In genomic region chr3:11643212-11644087, GRCh38 we compare ENCODE assay signal across 8 cellular contexts. TPM values are rescaled to one million over a fixed set of nuclear protein-coding genes. Genes with fewer than 3 reads are reported as not detected.
DNase-seq lines count a peak whose midpoint lies in the region; ATAC-seq lines count a peak whose summit lies in the region.

Gene VGLL4, minus strand, starts transcription at chr3:11643915. Its CDS starts 397 bp downstream, at chr3:11643518.

- H3K27ac Mint-ChIP-seq in activated T-helper 1 cell treated with anti-CD3 and anti-CD28 coated beads, Interleukin-12 subunit alpha, Interleukin-12 subunit beta, Interleukin-2, Interleukin-4 antibody, amounts not matched to agents 30 ng/mL and 10 ng/mL and 1 ng/mL, durations not matched to agents 14 hours and 24 hours and 36 hours, result peak within 1 kb of the TSS; percentile 96
- H3K27ac Mint-ChIP-seq in naive B cell, result peak within 1 kb of the TSS; percentile 94 to 99 (median 98)
- H3K27ac Mint-ChIP-seq in stimulated activated effector memory CD8-positive, alpha-beta T cell treated with anti-CD3 and anti-CD28 coated beads, Interleukin-12 subunit alpha, Interleukin-12 subunit beta, amount 100 ng/mL, for 72 hours, result peak within 1 kb of the TSS; percentile 98

- H3K9me3 ChIP-seq in HUES64 (ENCODE audit: insufficient read depth, low read depth, low read length), result no peaks in the 10 kb centered on the region

- ATAC-seq in GM21447 (IDR thresholded peaks at IDR 0.05; ENCODE audit: unreplicated experiment) (peak; percentile 56), naive B cell (ENCODE audit: low read depth in 2 of 2) (peak; percentile 53 to 62)
- peak; percentile 84 for ATAC-seq in stimulated activated effector memory CD8-positive, alpha-beta T cell treated with anti-CD3 and anti-CD28 coated beads, Interleukin-12 subunit alpha, Interleukin-12 subunit beta, amount 100 ng/mL, for 72 hours

- WGBS in HUES64, result under 1% methylated on average over 42 of the region's 42 CpGs

- peak within 1 kb of the TSS; percentile 95 for H3K4me3 Mint-ChIP-seq in activated T-helper 1 cell treated with anti-CD3 and anti-CD28 coated beads, Interleukin-12 subunit alpha, Interleukin-12 subunit beta, Interleukin-2, Interleukin-4 antibody, amounts not matched to agents 30 ng/mL and 10 ng/mL and 1 ng/mL, durations not matched to agents 14 hours and 24 hours and 36 hours
- peak within 1 kb of the TSS; percentile 94 to 99 (median 99) for H3K4me3 Mint-ChIP-seq in naive B cell
- peak within 1 kb of the TSS; percentile 99 for H3K4me3 Mint-ChIP-seq in stimulated activated effector memory CD8-positive, alpha-beta T cell treated with anti-CD3 and anti-CD28 coated beads, Interleukin-12 subunit alpha, Interleukin-12 subunit beta, amount 100 ng/mL, for 72 hours

- peak within 1 kb of the TSS; percentile 79 for H3K4me3 ChIP-seq in HUES64 (ENCODE audit: low read length)

- peak within 1 kb of the TSS; percentile 80 for H3K27ac ChIP-seq in HUES64 (ENCODE audit: low read depth, low read length)

- H3K27me3 Mint-ChIP-seq in activated T-helper 1 cell treated with anti-CD3 and anti-CD28 coated beads, Interleukin-12 subunit alpha, Interleukin-12 subunit beta, Interleukin-2, Interleukin-4 antibody, amounts not matched to agents 30 ng/mL and 10 ng/mL and 1 ng/mL, durations not matched to agents 14 hours and 24 hours and 36 hours (ENCODE audit: insufficient read depth), result peaks cover 16% of the 10 kb centered on the region
- H3K27me3 Mint-ChIP-seq in naive B cell, result no peaks in the 10 kb centered on the region

- no peaks in the 10 kb centered on the region for H3K36me3 ChIP-seq in HUES64 (ENCODE audit: insufficient read depth, low read length)

- H3K27me3 ChIP-seq in HUES64 (ENCODE audit: insufficient read depth, low read length), result no peaks in the 10 kb centered on the region

- intact Hi-C loops in activated T-helper 1 cell treated with anti-CD3 and anti-CD28 coated beads, Interleukin-12 subunit alpha, Interleukin-12 subunit beta, Interleukin-2, Interleukin-4 antibody, amounts not matched to agents 30 ng/mL and 10 ng/mL and 1 ng/mL, durations not matched to agents 14 hours and 24 hours and 36 hours (cut with micrococcal nuclease), result loop anchor here (1.0 to 10.0 kb wide), 9 partner anchors 17 to 1781 kb away; partner anchors contain the start of genes ATG7, NUP210 and TAMM41

- H3K4me1 ChIP-seq in HUES64 (ENCODE audit: insufficient read depth, low read length), result peaks cover 29% of the 10 kb centered on the region

- H3K9me3 Mint-ChIP-seq in activated T-helper 1 cell treated with anti-CD3 and anti-CD28 coated beads, Interleukin-12 subunit alpha, Interleukin-12 subunit beta, Interleukin-2, Interleukin-4 antibody, amounts not matched to agents 30 ng/mL and 10 ng/mL and 1 ng/mL, durations not matched to agents 14 hours and 24 hours and 36 hours, result no peaks in the 10 kb centered on the region
- no peaks in the 10 kb centered on the region for H3K9me3 Mint-ChIP-seq in naive B cell
- no peaks in the 10 kb centered on the region for H3K9me3 Mint-ChIP-seq in stimulated activated effector memory CD8-positive, alpha-beta T cell treated with anti-CD3 and anti-CD28 coated beads, Interleukin-12 subunit alpha, Interleukin-12 subunit beta, amount 100 ng/mL, for 72 hours

- H3K36me3 Mint-ChIP-seq in activated T-helper 1 cell treated with anti-CD3 and anti-CD28 coated beads, Interleukin-12 subunit alpha, Interleukin-12 subunit beta, Interleukin-2, Interleukin-4 antibody, amounts not matched to agents 30 ng/mL and 10 ng/mL and 1 ng/mL, durations not matched to agents 14 hours and 24 hours and 36 hours (ENCODE audit: low read depth), result peaks cover 18% of the 10 kb centered on the region
- H3K36me3 Mint-ChIP-seq in naive B cell, result no peaks in the 10 kb centered on the region
- H3K36me3 Mint-ChIP-seq in stimulated activated effector memory CD8-positive, alpha-beta T cell treated with anti-CD3 and anti-CD28 coated beads, Interleukin-12 subunit alpha, Interleukin-12 subunit beta, amount 100 ng/mL, for 72 hours, result peaks cover 32% of the 10 kb centered on the region

- H3K4me1 Mint-ChIP-seq in activated T-helper 1 cell treated with anti-CD3 and anti-CD28 coated beads, Interleukin-12 subunit alpha, Interleukin-12 subunit beta, Interleukin-2, Interleukin-4 antibody, amounts not matched to agents 30 ng/mL and 10 ng/mL and 1 ng/mL, durations not matched to agents 14 hours and 24 hours and 36 hours (ENCODE audit: low read depth), result peaks cover 40% of the 10 kb centered on the region
- H3K4me1 Mint-ChIP-seq in naive B cell, result peaks cover 21 to 51% (median 48%) of the 10 kb centered on the region in 3 donors
- peaks cover 39% of the 10 kb centered on the region for H3K4me1 Mint-ChIP-seq in stimulated activated effector memory CD8-positive, alpha-beta T cell treated with anti-CD3 and anti-CD28 coated beads, Interleukin-12 subunit alpha, Interleukin-12 subunit beta, amount 100 ng/mL, for 72 hours

- DNase-seq in D341Med (ENCODE audit: low spot score) (peak; percentile 87), RKO (ENCODE audit: low spot score) (peak; percentile 90), fibroblast of gingiva (ENCODE audit: low read depth) (peak; percentile 91), naive B cell (peak; percentile 46)
- DNase-seq in activated T-helper 1 cell treated with anti-CD3 and anti-CD28 coated beads, Interleukin-12 subunit alpha, Interleukin-12 subunit beta, Interleukin-2, Interleukin-4 antibody, amounts not matched to agents 30 ng/mL and 10 ng/mL and 1 ng/mL, durations not matched to agents 14 hours and 24 hours and 36 hours (ENCODE audit: low spot score), result peak; percentile 59
- peak; percentile 51 to 84 for DNase-seq in stimulated activated effector memory CD8-positive, alpha-beta T cell treated with anti-CD3 and anti-CD28 coated beads, Interleukin-12 subunit alpha, Interleukin-12 subunit beta, amount 100 ng/mL, for 72 hours (ENCODE audit: low spot score in 2 of 2)

- peak within 1 kb of the TSS; percentile 92 for H3K9ac ChIP-seq in HUES64 (ENCODE audit: low read depth, low read length)

RNA-seq across cellular contexts. Expression of gene VGLL4, which starts in this region (rescaled TPM):
- 39.0 TPM for polyA plus RNA-seq in HUES64 (2013, experiment 1 of 2)
- polyA plus RNA-seq in HUES64 (2013, experiment 2 of 2), result 46.0 TPM
- 46.0 and 48.7 TPM in 2 replicates for total RNA-seq in activated T-helper 1 cell treated with anti-CD3 and anti-CD28 coated beads, Interleukin-12 subunit alpha, Interleukin-12 subunit beta, Interleukin-2, Interleukin-4 antibody, amounts not matched to agents 30 ng/mL and 10 ng/mL and 1 ng/mL, durations not matched to agents 14 hours and 24 hours and 36 hours
- 10 to 100 TPM in 5 of 6 donors, 1 to 10 TPM in 1; 7.9 to 16.0 (median 13.8) TPM for polyA plus RNA-seq in naive B cell (ENCODE audit: low read depth in 6 of 6)

Comparison
In these comparisons a context has a peak if more than half of its experiments do, and no peak if none do; other contexts are left out.
1. Peak in every context shown above with its lines: DNase-seq, ATAC-seq, H3K4me3 ChIP-seq and H3K27ac ChIP-seq.